In genomic region chr1:31562707-31563360, GRCh38 we compare ENCODE assay signal across 1 cellular context.
TF ChIP-seq lines count a peak whose summit lies in the region.

No MANE protein-coding gene starts in this region.

TF ChIP-seq in IMR-90, 13 proteins besides CTCF, POLR2A, EP300 and RAD21 (continued from another document):
- TF ChIP-seq MAZ (IDR thresholded peaks at IDR 0.05; ENCODE audit: borderline replicate concordance, low read depth, low read length) (no peak), MAFK (IDR thresholded peaks at IDR 0.05; ENCODE audit: low read depth, low read length) (no peak), MXI1 (IDR thresholded peaks at IDR 0.05; ENCODE audit: borderline replicate concordance, low read depth, low read length) (no peak)
